In the genomic region with DNA sequence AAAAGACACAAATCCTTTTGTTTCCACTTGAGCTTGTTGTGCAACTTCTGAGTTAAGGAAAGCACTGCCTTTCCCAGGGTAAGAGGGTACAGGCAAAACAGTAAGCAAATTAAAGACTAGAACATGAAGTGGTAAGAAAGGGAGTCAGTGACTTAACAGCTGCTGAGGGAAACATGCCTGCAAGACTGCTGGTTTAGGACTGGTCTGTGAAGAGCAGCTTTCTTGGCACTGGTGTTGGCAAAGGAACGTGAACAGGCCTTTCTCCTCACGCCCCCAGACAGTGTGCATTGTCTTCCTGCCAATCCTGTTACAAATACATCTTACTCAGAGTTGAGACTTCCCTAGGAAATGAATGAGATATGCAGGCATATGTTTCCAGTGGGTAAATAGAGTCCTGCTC, we compare ENCODE assay signal across 23 cellular contexts. TPM values are rescaled to one million over a fixed set of nuclear protein-coding genes. Genes with fewer than 3 reads are reported as not detected.
DNase-seq lines count a peak whose midpoint lies in the region; ATAC-seq, FAIRE-seq and TF ChIP-seq lines count a peak whose summit lies in the region.
"Had no signal": no experiment of that assay in that cellular context is flagged by ENCODE, and none has a peak within 500 bp of the region (broad histone marks: within the 10 kb centered on the region; RNA-seq: fewer than 3 reads in every experiment).

No MANE protein-coding gene starts in this region.

- FAIRE-seq in GM12892 (lab: Jason Lieb, UNC) (peak; percentile 84), GM12878 (lab: Jason Lieb, UNC) (no peak)
- FAIRE-seq: endometrium had no signal

- H3K27me3 Mint-ChIP-seq in CD4-positive, CD25-positive, alpha-beta regulatory T cell = peaks cover 4% of the 10 kb centered on the region
- H3K27me3 Mint-ChIP-seq in naive thymus-derived CD4-positive, alpha-beta T cell = peaks cover 0 to 2% (median 0%) of the 10 kb centered on the region in 5 donors
- H3K27me3 Mint-ChIP-seq: CD4-positive, alpha-beta memory T cell had no signal

- H3K36me3 Mint-ChIP-seq in CD4-positive, CD25-positive, alpha-beta regulatory T cell = no peaks in the 10 kb centered on the region
- H3K36me3 Mint-ChIP-seq in naive thymus-derived CD4-positive, alpha-beta T cell = peaks cover 0 to 2% (median 0%) of the 10 kb centered on the region in 5 donors
- H3K36me3 Mint-ChIP-seq: CD4-positive, alpha-beta memory T cell had no signal

- no peaks in the 10 kb centered on the region for H3K9me3 Mint-ChIP-seq in CD4-positive, CD25-positive, alpha-beta regulatory T cell
- no peaks in the 10 kb centered on the region for H3K9me3 Mint-ChIP-seq in naive thymus-derived CD4-positive, alpha-beta T cell

- H3K9ac ChIP-seq in GM12878 (ENCODE audit: control insufficient read depth, insufficient read depth, low read length) = no peak overlapping the region

- in situ Hi-C loops in GM12878 (cut with MboI) = no loop called here

- H2AFZ ChIP-seq in GM12878 (ENCODE audit: control insufficient read depth, low read depth, low read length) = no peak overlapping the region

- TF ChIP-seq RAD21 in GM12878 (IDR thresholded peaks at IDR 0.05; ENCODE audit: insufficient read depth, low read depth, low read length) = no peak

- no peak for ATAC-seq in CD4-positive, CD25-positive, alpha-beta regulatory T cell (ENCODE audit: low read depth in 2 of 2)
- ATAC-seq in GM12878 (no peak), HG03097 (IDR thresholded peaks at IDR 0.05; ENCODE audit: low FRiP score, unreplicated experiment) (no peak), HG02610 (IDR thresholded peaks at IDR 0.05; ENCODE audit: unreplicated experiment) (no peak)
- ATAC-seq in naive thymus-derived CD4-positive, alpha-beta T cell = no peak
- ATAC-seq: left colon had no signal

- no peak for TF ChIP-seq CTCF in GM12878 (IDR thresholded peaks at IDR 0.05 in 2 of 3, conservative IDR thresholded peaks at IDR 0.05 in 1 of 3; ENCODE audit: control insufficient read depth in 2 of 3, extremely low read depth in 1 of 3, insufficient read depth in 1 of 3, low read depth in 3 of 3, low read length in 3 of 3)

- TF ChIP-seq EP300 in GM12878 (IDR thresholded peaks at IDR 0.05; ENCODE audit: borderline replicate concordance in 1 of 2, control insufficient read depth in 1 of 2, low read depth in 2 of 2, low read length in 2 of 2) = no peak

- no peaks in the 10 kb centered on the region for H3K79me2 ChIP-seq in GM12878 (ENCODE audit: control insufficient read depth, insufficient read depth, low read length)

- WGBS in GM12878 (ENCODE audit: insufficient coverage, insufficient replicate concordance, low lambda C conversion rate, missing lambda C conversion rate) = 2% methylated on average over 2 of the region's 2 CpGs

- H3K4me1 ChIP-seq in CD4-positive, CD25-positive, alpha-beta regulatory T cell (ENCODE audit: control insufficient read depth, insufficient read depth, low read length, poor library complexity, severe bottlenecking) = peaks cover 13% of the 10 kb centered on the region
- no peaks in the 10 kb centered on the region for H3K4me1 ChIP-seq in GM12878 (ENCODE audit: control insufficient read depth, insufficient read depth, low read length)
- peaks cover 10 to 13% of the 10 kb centered on the region in 2 donors for H3K4me1 ChIP-seq in naive thymus-derived CD4-positive, alpha-beta T cell (ENCODE audit: control insufficient read depth in 2 of 2, insufficient read depth in 2 of 2, low read length in 2 of 2)
- H3K4me1 ChIP-seq: Peyer's patch had no signal

- H3K27me3 ChIP-seq in CD4-positive, CD25-positive, alpha-beta regulatory T cell (ENCODE audit: control insufficient read depth, insufficient read depth, low read length) = no peaks in the 10 kb centered on the region
- H3K27me3 ChIP-seq in GM12878 (replicated peaks in 1 of 2; ENCODE audit: control insufficient read depth in 2 of 2, insufficient read depth in 2 of 2, low read length in 1 of 2) = no peaks in the 10 kb centered on the region
- H3K27me3 ChIP-seq in naive thymus-derived CD4-positive, alpha-beta T cell (ENCODE audit: control insufficient read depth in 2 of 2, insufficient read depth in 2 of 2, low read length in 2 of 2) = no peaks in the 10 kb centered on the region
- H3K27me3 ChIP-seq: brain microvascular endothelial cell, Peyer's patch had no signal

- H4K20me1 ChIP-seq in GM12878 (ENCODE audit: control insufficient read depth, insufficient read depth) = no peaks in the 10 kb centered on the region

- H3K36me3 ChIP-seq in CD4-positive, CD25-positive, alpha-beta regulatory T cell (ENCODE audit: control insufficient read depth, insufficient read depth, low read length) = no peaks in the 10 kb centered on the region
- H3K36me3 ChIP-seq in GM12878 (ENCODE audit: control insufficient read depth in 2 of 2, insufficient read depth in 2 of 2, low read length in 1 of 2) = no peaks in the 10 kb centered on the region
- no peaks in the 10 kb centered on the region for H3K36me3 ChIP-seq in naive thymus-derived CD4-positive, alpha-beta T cell (ENCODE audit: control insufficient read depth in 2 of 3, insufficient read depth in 3 of 3, low read length in 3 of 3)
- H3K36me3 ChIP-seq: brain microvascular endothelial cell, heart right ventricle, Peyer's patch had no signal

- peaks cover 0 to 44% (median 29%) of the 10 kb centered on the region in 4 donors for H3K4me1 Mint-ChIP-seq in CD4-positive, CD25-positive, alpha-beta regulatory T cell
- peaks cover 16 to 51% (median 48%) of the 10 kb centered on the region in 7 donors for H3K4me1 Mint-ChIP-seq in naive thymus-derived CD4-positive, alpha-beta T cell

- H3K9me3 ChIP-seq in CD4-positive, CD25-positive, alpha-beta regulatory T cell (ENCODE audit: control insufficient read depth in 2 of 2, low read length in 2 of 2) = no peaks in the 10 kb centered on the region
- no peaks in the 10 kb centered on the region for H3K9me3 ChIP-seq in GM12878 (replicated peaks; ENCODE audit: control insufficient read depth, insufficient read depth, low read length)
- no peaks in the 10 kb centered on the region for H3K9me3 ChIP-seq in naive thymus-derived CD4-positive, alpha-beta T cell (ENCODE audit: control insufficient read depth in 2 of 3, low read length in 3 of 3)
- H3K9me3 ChIP-seq: heart right ventricle, Peyer's patch had no signal

- H3K4me3 ChIP-seq in CD4-positive, CD25-positive, alpha-beta regulatory T cell (ENCODE audit: low read depth, low read length) = no peak overlapping the region
- no peak overlapping the region for H3K4me3 ChIP-seq in GM12878
- no peak overlapping the region for H3K4me3 ChIP-seq in naive thymus-derived CD4-positive, alpha-beta T cell (ENCODE audit: low read length)
- H3K4me3 ChIP-seq: heart right ventricle, Peyer's patch had no signal

- no peak overlapping the region for H3K4me3 Mint-ChIP-seq in CD4-positive, CD25-positive, alpha-beta regulatory T cell
- peak overlapping the region in 1 of 10 donors; percentile 1 for H3K4me3 Mint-ChIP-seq in naive thymus-derived CD4-positive, alpha-beta T cell

- TF ChIP-seq POLR2A in GM12892 (IDR thresholded peaks at IDR 0.05; ENCODE audit: low read depth, low read length) (no peak), GM12878 (IDR thresholded peaks at IDR 0.05; ENCODE audit: low read depth, low read length) (no peak)

- peak in 1 of 3 donors; percentile 17 for DNase-seq in CD4-positive, CD25-positive, alpha-beta regulatory T cell
- no peak for DNase-seq in GM12892 (ENCODE audit: insufficient read length)
- DNase-seq in GM12878 (ENCODE audit: low read depth, low spot score) = no peak
- no peak for DNase-seq in naive thymus-derived CD4-positive, alpha-beta T cell
- DNase-seq in NCI-H2107 treated with DMSO at 0.1 percent for 48 hours (lab: John Stamatoyannopoulos, UW; ENCODE audit: unreplicated experiment) = no peak
- DNase-seq in stimulated activated naive CD4-positive, alpha-beta T cell treated with Interleukin-2 at 50 U/mL for 16 hours (lab: John Stamatoyannopoulos, UW) = no peak
- DNase-seq: activated CD4-positive, alpha-beta T cell treated with anti-CD3 and anti-CD28 coated beads for 48 hours; activated CD8-positive, alpha-beta memory T cell treated with anti-CD3 and anti-CD28 coated beads, Interleukin-2, amount 50 U/mL, for 4 hours; brain microvascular endothelial cell; CD4-positive, alpha-beta memory T cell; heart right ventricle; left colon; NCI-H2081; NCI-H510A treated with DMSO at 0.1 percent for 48 hours; NK-92 treated with Interleukin-12 subunit alpha and Interleukin-12 subunit beta, amount 100 ng/mL, for 24 hours; Peyer's patch; stimulated activated CD4-positive, alpha-beta T cell treated with anti-CD3 and anti-CD28 coated beads, Interleukin-1b, Interleukin-23, amount 100 ng/mL, for 48 hours; T-helper 2 cell had no signal

- intact Hi-C loops in GM12878 (cut with micrococcal nuclease; ENCODE audit: unreplicated experiment) = loop anchor here (5.0 kb wide), 2 partner anchors 55 to 165 kb away; a partner anchor contains a TSS
- intact Hi-C loops in naive thymus-derived CD4-positive, alpha-beta T cell (cut with micrococcal nuclease) = loop anchor here in 1 of 2 donors (5.0 kb wide), 1 partner anchor 35 kb away; no protein-coding TSS in a partner anchor

- RAD21 ChIA-PET in GM12878 (lab: Charles Lee; ENCODE audit: unreplicated experiment) = interaction anchor here (1.0 to 4.0 kb wide), 3 partner anchors 8 to 33 kb away, joined by 7 to 18 read pairs (median 12); no protein-coding TSS in a partner anchor

- POLR2A ChIA-PET in GM12878 (lab: Charles Lee) = interaction anchor here (0.6 to 2.8 kb wide), 2 partner anchors 15 to 1553 kb away, joined by 3 to 11 read pairs; no protein-coding TSS in a partner anchor
- POLR2A ChIA-PET in naive thymus-derived CD4-positive, alpha-beta T cell (lab: Charles Lee) = interaction anchor here (0.8 kb wide), 1 partner anchor 36 kb away, joined by 3 read pairs; no protein-coding TSS in a partner anchor

- SMC1A ChIA-PET in GM12878 (lab: Charles Lee; ENCODE audit: uncharacterized antibody, unreplicated experiment) = interaction anchor here (1.0 to 3.5 kb wide), 4 partner anchors 12 to 33 kb away, joined by 4 to 9 read pairs (median 5); no protein-coding TSS in a partner anchor

- peak overlapping the region; percentile 46; the same call in 1 of the 2 replicates for H3K4me2 ChIP-seq in GM12878 (ENCODE audit: control insufficient read depth, insufficient read depth)

- peak overlapping the region; percentile 19 for H3K27ac ChIP-seq in CD4-positive, CD25-positive, alpha-beta regulatory T cell (ENCODE audit: insufficient read depth, low read length, poor library complexity, severe bottlenecking)
- H3K27ac ChIP-seq in GM12878 (ENCODE audit: control insufficient read depth, insufficient read depth) = no peak overlapping the region
- no peak overlapping the region for H3K27ac ChIP-seq in naive thymus-derived CD4-positive, alpha-beta T cell (ENCODE audit: low read depth, low read length)
- H3K27ac ChIP-seq: brain microvascular endothelial cell, heart right ventricle, Peyer's patch had no signal

- no TSS peak for BruUV-seq in GM12878 (replicated peaks; lab: Mats Ljungman, UMichigan)

- H3K27ac Mint-ChIP-seq in CD4-positive, CD25-positive, alpha-beta regulatory T cell = peak overlapping the region in 2 of 3 donors; percentile 32 to 59
- peak overlapping the region in 6 of 9 donors; percentile 14 to 92 (median 53) for H3K27ac Mint-ChIP-seq in naive thymus-derived CD4-positive, alpha-beta T cell

- CTCF ChIA-PET in GM12878 (lab: Yijun Ruan, JAX) = interaction anchor here (1.0 to 1.9 kb wide), 5 partner anchors 13 to 55 kb away, joined by 3 to 7 read pairs (median 3); no protein-coding TSS in a partner anchor
- CTCF ChIA-PET in naive thymus-derived CD4-positive, alpha-beta T cell (lab: Charles Lee) = interaction anchor here (0.6 kb wide), 1 partner anchor 913 kb away, joined by 3 read pairs; no protein-coding TSS in a partner anchor

RNA-seq across cellular contexts. Expression of a gene that starts 2.6 kb away (rescaled TPM):
- total RNA-seq in CD4-positive, CD25-positive, alpha-beta regulatory T cell = 0.30 TPM
- polyA plus RNA-seq in CD4-positive, CD25-positive, alpha-beta regulatory T cell = under 1 TPM in 3 of 4 donors, not detected in 1; 0.29 to 0.63 (median 0.31) TPM
- polyA plus RNA-seq in GM12892 (2012; ENCODE audit: missing spikeins) = 0.25 TPM
- 11.0 and 13.1 TPM in 2 replicates for total RNA-seq in GM12878 (2013; cell fraction: nucleolus; rRNA removed)
- total RNA-seq in GM12878 (2014; rRNA removed) (0.62 and 0.87 TPM in 2 replicates), GM12878 (2014; rRNA removed; fragmentation: Illumina TruSeq; extraction: Trizol) (0.76 and 0.78 TPM in 2 replicates), GM12878 (2021) (0.38 and 0.43 TPM in 2 replicates)
- not detected for polyA plus RNA-seq in GM12878 (2011; ENCODE audit: low read depth)
- polyA plus RNA-seq in GM12878 (2011; rRNA removed) (3.9 and 4.0 TPM in 2 replicates), GM12878 (2014; fragmentation: Illumina TruSeq; extraction: Trizol) (0.44 and 0.78 TPM in 2 replicates), GM12878 (2014; fragmentation: Nextera tagmentation; extraction: Ambion mirVana) (1 to 10 TPM in 1 of 2 experiments, under 1 TPM in 1; 0.80 to 1.5 TPM), GM12878 (2014; rRNA removed) (0.44 TPM in 2 replicates), GM12878 (2016; fragmentation: Nextera tagmentation; extraction: Ambion mirVana) (1 to 10 TPM in 1 of 2 experiments, under 1 TPM in 1; 0.82 to 1.0 TPM)
- polyA plus RNA-seq in GM12878 (2011; cell fraction: cytosol; rRNA removed) = 2.7 and 2.8 TPM in 2 replicates
- polyA plus RNA-seq in GM12878 (2011; cell fraction: nucleus; rRNA removed) = 2.4 and 2.5 TPM in 2 replicates
- 0.27 and 0.41 TPM in 2 replicates for polyA plus RNA-seq in GM12878 (2012)
- 5.3 and 8.6 TPM in 2 replicates for polyA minus RNA-seq in GM12878 (2011; rRNA and poly(A)+ RNA removed)
- 0.80 and 1.5 TPM in 2 replicates for polyA minus RNA-seq in GM12878 (2011; cell fraction: cytosol; rRNA and poly(A)+ RNA removed)
- polyA minus RNA-seq in GM12878 (2011; cell fraction: nucleus; rRNA and poly(A)+ RNA removed) = 4.7 and 6.0 TPM in 2 replicates
- total RNA-seq in naive thymus-derived CD4-positive, alpha-beta T cell = under 1 TPM in 4 of 5 experiments, not detected in 1; 0.21 to 0.81 (median 0.43) TPM
- under 1 TPM in 1 of 2 donors, not detected in 1; 0.19 TPM for polyA plus RNA-seq in naive thymus-derived CD4-positive, alpha-beta T cell
- total RNA-seq: fibroblast of lung, left colon, Peyer's patch had no signal
- polyA plus RNA-seq: adipose tissue had no signal
